16 cellular contexts compared by ENCODE assay signal in the genomic region with DNA sequence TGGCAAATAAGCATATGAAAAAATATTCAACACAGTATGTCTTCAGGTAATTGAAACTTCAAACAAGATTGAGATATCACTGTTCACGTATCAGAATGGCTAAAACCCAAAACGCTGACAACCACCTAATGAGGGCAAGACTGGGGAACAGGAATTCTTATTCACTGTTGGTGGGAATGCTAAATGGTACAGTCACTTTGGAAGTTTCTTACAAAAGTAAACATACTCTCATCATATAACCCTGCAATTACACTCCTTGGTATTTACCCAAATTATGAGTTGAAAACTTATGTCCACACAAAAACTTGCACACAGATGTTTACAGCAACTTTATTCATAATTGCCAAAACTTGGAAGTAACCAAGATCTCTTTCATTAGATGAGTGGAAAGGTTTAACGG. TPM values are rescaled to one million over a fixed set of nuclear protein-coding genes. Genes with fewer than 3 reads are reported as not detected.
A peak's percentile ranks its signal among the peaks of the same experiment; 100 is the strongest.
DNase-seq lines count a peak whose midpoint lies in the region; ATAC-seq, FAIRE-seq and TF ChIP-seq lines count a peak whose summit lies in the region.
"Had no signal": no experiment of that assay in that cellular context is flagged by ENCODE, and none has a peak within 500 bp of the region (broad histone marks: within the 10 kb centered on the region; RNA-seq: fewer than 3 reads in every experiment).

No MANE protein-coding gene starts in this region.

- TF ChIP-seq POLR2A in H54 (IDR thresholded peaks at IDR 0.05; ENCODE audit: low read depth, low read length) (no peak), suprapubic skin (IDR thresholded peaks at IDR 0.05) (no peak)

- H3K4me1 ChIP-seq in Panc1 (ENCODE audit: control insufficient read depth, insufficient read depth, low read length) (no peaks in the 10 kb centered on the region), suprapubic skin (no peaks in the 10 kb centered on the region)
- H3K4me1 ChIP-seq: BE2C had no signal

- H3K36me3 Mint-ChIP-seq in memory B cell = no peaks in the 10 kb centered on the region
- H3K36me3 Mint-ChIP-seq: CD8-positive, alpha-beta memory T cell had no signal

- H3K36me3 ChIP-seq in Panc1 (ENCODE audit: control insufficient read depth, insufficient read depth, low read length) = peaks cover 47% of the 10 kb centered on the region
- H3K36me3 ChIP-seq in suprapubic skin = no peaks in the 10 kb centered on the region

- intact Hi-C loops in Panc1 (cut with micrococcal nuclease; ENCODE audit: unreplicated experiment) = no loop called here

- H3K9me3 ChIP-seq in Panc1 (ENCODE audit: control insufficient read depth, insufficient read depth, low read depth, low read length) (no peaks in the 10 kb centered on the region), suprapubic skin (no peaks in the 10 kb centered on the region)
- H3K9me3 ChIP-seq: BE2C had no signal

- H3K27me3 ChIP-seq in Panc1 (ENCODE audit: control insufficient read depth, insufficient read depth, low read length) (no peaks in the 10 kb centered on the region), suprapubic skin (no peaks in the 10 kb centered on the region)
- H3K27me3 ChIP-seq: BE2C had no signal

- H3K27ac ChIP-seq in Panc1 (ENCODE audit: low read length) (peak overlapping the region; percentile 7; the same call in 1 of the 2 replicates), suprapubic skin (no peak overlapping the region)

- peak; percentile 79 for FAIRE-seq in H54 (lab: Jason Lieb, UNC)
- FAIRE-seq in GM19239 (lab: Jason Lieb, UNC) = no peak
- FAIRE-seq: D721Med, H1, HepG2 had no signal

- POLR2A ChIA-PET in Panc1 (lab: Charles Lee) = no interaction called here

- no peak for DNase-seq in H54 (ENCODE audit: insufficient read length, low spot score)
- DNase-seq in Panc1 (ENCODE audit: low read depth, low spot score) = no peak
- DNase-seq in memory B cell (ENCODE audit: low spot score in 2 of 2) = no peak
- DNase-seq in ACHN = no peak
- no peak for DNase-seq in GM19239 (ENCODE audit: insufficient read length, low spot score)
- DNase-seq in suprapubic skin (ENCODE audit: low spot score in 2 of 2) = no peak
- DNase-seq: BE2C; C1 segment of cervical spinal cord; CD4-positive, CD25-positive, alpha-beta regulatory T cell; CD8-positive, alpha-beta memory T cell; COR-L47; HCEC 1CT; KG1 had no signal

- no peak for TF ChIP-seq CTCF in Panc1 (IDR thresholded peaks at IDR 0.05)
- TF ChIP-seq CTCF in suprapubic skin (IDR thresholded peaks at IDR 0.05) = no peak

- CTCF ChIA-PET in Panc1 (lab: Charles Lee) = no interaction called here

- no peaks in the 10 kb centered on the region for H3K27me3 Mint-ChIP-seq in memory B cell
- H3K27me3 Mint-ChIP-seq: CD4-positive, CD25-positive, alpha-beta regulatory T cell; CD8-positive, alpha-beta memory T cell had no signal

- ATAC-seq in Panc1 (no peak), memory B cell (ENCODE audit: low read depth) (no peak)
- ATAC-seq: HepG2 had no signal

- no TSS peak for BruUV-seq in Panc1 (replicated peaks; lab: Mats Ljungman, UMichigan)

- no peaks in the 10 kb centered on the region for H3K4me1 Mint-ChIP-seq in memory B cell
- H3K4me1 Mint-ChIP-seq: CD8-positive, alpha-beta memory T cell had no signal

- 97% methylated on average over 3 of the region's 3 CpGs for WGBS in suprapubic skin

- H3K27ac Mint-ChIP-seq in memory B cell = peak overlapping the region; percentile 6
- H3K27ac Mint-ChIP-seq: CD4-positive, CD25-positive, alpha-beta regulatory T cell had no signal

- no peak for TF ChIP-seq EP300 in suprapubic skin (IDR thresholded peaks at IDR 0.05)

- H3K4me3 ChIP-seq in Panc1 (ENCODE audit: low read depth in 2 of 2, low read length in 2 of 2) = no peak overlapping the region
- no peak overlapping the region for H3K4me3 ChIP-seq in suprapubic skin

- no peaks in the 10 kb centered on the region for H3K9me3 Mint-ChIP-seq in memory B cell
- H3K9me3 Mint-ChIP-seq: CD4-positive, CD25-positive, alpha-beta regulatory T cell; CD8-positive, alpha-beta memory T cell had no signal

- H3K4me3 Mint-ChIP-seq in memory B cell = no peak overlapping the region
- H3K4me3 Mint-ChIP-seq: CD4-positive, CD25-positive, alpha-beta regulatory T cell; CD8-positive, alpha-beta memory T cell had no signal

- in situ Hi-C loops in Panc1 (cut with HindIII; ENCODE audit: low pct_unique_long_range_greater_than_20kb, low sequenced_read_pairs) = no loop called here
- in situ Hi-C loops in ACHN (cut with HindIII; ENCODE audit: low pct_ligation_motif_present, low pct_unique_long_range_greater_than_20kb, low sequenced_read_pairs) = no loop called here

RNA-seq across cellular contexts. Expression of gene BUB1, which starts 30.1 kb away (rescaled TPM):
- total RNA-seq in Panc1 (2021; ENCODE audit: unreplicated experiment) (91.2 TPM), suprapubic skin (1 to 10 TPM; 1.2 to 7.7 (median 3.2) TPM)
- polyA plus RNA-seq in Panc1 (2012; ENCODE audit: insufficient read length) = 28.6 TPM

Comparison
In these comparisons a context has a peak if more than half of its experiments do, and no peak if none do; other contexts are left out.
1. RNA of gene BUB1, which starts 30.1 kb away (total RNA-seq): 91.2 TPM in Panc1 (single experiment); 1.2 to 7.7 TPM in suprapubic skin; every median in the first group is over 10 times any median in the second.